ENCODE assay signal across 1 cellular context in the genomic region with DNA sequence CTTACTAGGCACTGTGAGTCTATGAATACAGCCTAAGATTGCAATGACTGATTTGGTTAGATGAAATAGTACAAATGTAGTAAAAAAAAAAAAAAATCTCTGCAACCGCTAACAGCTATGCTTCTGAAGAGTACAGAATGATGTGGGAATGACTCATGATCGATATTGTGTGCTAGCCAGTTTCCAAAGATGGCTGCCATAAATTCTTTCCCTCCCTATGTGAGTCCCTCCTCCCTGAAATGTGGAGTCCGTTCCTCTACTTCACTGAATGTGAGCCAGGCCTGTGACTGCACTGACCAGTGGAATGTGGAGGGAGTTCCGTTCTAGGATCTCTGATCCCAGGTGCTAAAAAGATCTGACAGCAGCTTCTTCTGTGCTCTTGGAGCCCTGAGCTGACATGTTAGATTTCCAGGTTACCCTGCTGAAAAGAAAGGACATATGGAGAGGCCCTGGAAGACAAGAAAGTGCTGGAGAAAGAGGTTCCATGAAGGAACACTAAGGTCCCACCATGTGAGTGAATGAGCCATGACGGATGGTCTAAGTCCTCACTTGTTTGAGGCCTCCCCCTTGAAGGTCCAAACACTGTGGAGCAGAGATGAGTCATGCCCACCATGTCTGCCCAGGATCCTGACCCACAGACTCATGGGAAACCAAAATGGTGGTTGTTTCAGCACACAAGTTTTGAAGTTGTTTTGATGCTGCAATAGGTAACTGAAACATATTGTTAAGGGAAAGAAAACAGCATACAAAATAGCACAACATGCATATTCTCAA.
TF ChIP-seq lines count a peak whose summit lies in the region.

No MANE protein-coding gene starts in this region.

TF ChIP-seq in HepG2, 621 proteins besides CTCF, POLR2A, EP300 and RAD21:
- TF ChIP-seq FOSL2 (CRISPR knock-in tag; IDR thresholded peaks at IDR 0.05), result peak; percentile 21; the same call in 1 of the 2 replicates
- no peak for TF ChIP-seq MBD4 (IDR thresholded peaks at IDR 0.05; ENCODE audit: borderline replicate concordance, low read length)
